In the genomic region with DNA sequence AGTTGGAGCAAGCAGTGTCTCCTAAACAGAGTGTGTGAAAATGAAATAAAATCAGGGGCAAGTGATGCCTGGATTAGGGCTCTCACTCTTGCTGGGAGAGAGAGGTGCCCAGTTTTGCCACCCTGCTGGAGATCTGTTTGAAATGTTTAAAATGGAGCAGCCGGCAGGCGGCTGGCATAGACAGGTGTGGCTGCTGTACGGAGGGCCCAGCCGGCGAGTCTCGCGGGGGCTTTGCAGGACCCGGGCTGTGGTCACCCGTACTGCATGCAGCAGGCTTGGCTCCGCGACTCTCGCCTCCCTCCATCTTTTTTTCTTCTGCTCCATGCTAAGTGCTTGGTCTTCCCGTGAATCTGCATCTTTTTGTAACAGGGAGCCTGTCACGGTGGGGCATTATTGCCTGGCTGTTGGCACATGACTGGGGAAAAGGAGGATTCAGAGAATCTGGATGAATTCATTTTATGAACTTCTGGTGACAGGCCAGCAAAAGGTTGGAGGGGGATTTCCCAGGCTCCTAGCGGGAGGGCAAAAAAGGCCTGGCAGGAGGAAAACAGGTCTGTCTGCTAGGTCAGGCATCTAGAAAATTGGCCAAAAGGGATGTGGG, we compare ENCODE assay signal across 8 cellular contexts. TPM values are rescaled to one million over a fixed set of nuclear protein-coding genes. Genes with fewer than 3 reads are reported as not detected.
DNase-seq lines count a peak whose midpoint lies in the region; ATAC-seq, FAIRE-seq and TF ChIP-seq lines count a peak whose summit lies in the region.

No MANE protein-coding gene starts in this region.

- H3K4me1 ChIP-seq in A549 = peaks cover 21% of the 10 kb centered on the region
- peaks cover 34 to 55% of the 10 kb centered on the region in 2 experiments for H3K4me1 ChIP-seq in HCT116 (ENCODE audit: control insufficient read depth in 1 of 2, insufficient read depth in 2 of 2, low read length in 2 of 2)
- H3K4me1 ChIP-seq in iPS-20b (ENCODE audit: insufficient read depth, low read length) = peaks cover 12% of the 10 kb centered on the region; the same call in 1 of the 2 replicates

- CTCF ChIA-PET in A549 (lab: Yijun Ruan, JAX) (interaction anchor here (1.4 to 9.2 kb wide), 3 partner anchors 28 to 113 kb away, joined by 4 to 252 read pairs (median 92); partner anchors contain the start of gene LDHD), HCT116 (lab: Charles Lee) (interaction anchor here (0.5 kb wide), 1 partner anchor 30 kb away, joined by 6 read pairs; no protein-coding TSS in a partner anchor)

- H2AFZ ChIP-seq in HCT116 (ENCODE audit: low read depth, low read length, poor library complexity, severe bottlenecking) = no peak overlapping the region

- peak in 1 of 2 experiments; percentile 2; a peak in 1 of 6 replicates for ATAC-seq in A549
- ATAC-seq in HCT116 = no peak
- ATAC-seq in activated naive CD8-positive, alpha-beta T cell treated with anti-CD3 and anti-CD28 coated beads, Interleukin-2, amount 50 U/mL, for 24 hours = no peak
- ATAC-seq in stimulated activated effector memory CD8-positive, alpha-beta T cell treated with anti-CD3 and anti-CD28 coated beads, Interleukin-12 subunit alpha, Interleukin-12 subunit beta, amount 100 ng/mL, for 72 hours = no peak

- TF ChIP-seq POLR2A in A549 (IDR thresholded peaks at IDR 0.05; ENCODE audit: low read length) (no peak), HCT116 (IDR thresholded peaks at IDR 0.05; ENCODE audit: borderline replicate concordance, extremely low read depth, insufficient read depth, insufficient read length) (no peak)

- H3K9me3 Mint-ChIP-seq in activated naive CD8-positive, alpha-beta T cell treated with anti-CD3 and anti-CD28 coated beads, Interleukin-2, amount 50 U/mL, for 24 hours = no peaks in the 10 kb centered on the region
- no peaks in the 10 kb centered on the region for H3K9me3 Mint-ChIP-seq in stimulated activated effector memory CD8-positive, alpha-beta T cell treated with anti-CD3 and anti-CD28 coated beads, Interleukin-12 subunit alpha, Interleukin-12 subunit beta, amount 100 ng/mL, for 72 hours

- H3K27ac Mint-ChIP-seq in activated naive CD8-positive, alpha-beta T cell treated with anti-CD3 and anti-CD28 coated beads, Interleukin-2, amount 50 U/mL, for 24 hours = no peak overlapping the region
- H3K27ac Mint-ChIP-seq in stimulated activated effector memory CD8-positive, alpha-beta T cell treated with anti-CD3 and anti-CD28 coated beads, Interleukin-12 subunit alpha, Interleukin-12 subunit beta, amount 100 ng/mL, for 72 hours = peak overlapping the region; percentile 72

- TF ChIP-seq RAD21 in A549 (conservative IDR thresholded peaks at IDR 0.05 in 1 of 2, IDR thresholded peaks at IDR 0.05 in 1 of 2) (no peak), HCT116 (IDR thresholded peaks at IDR 0.05; ENCODE audit: low read depth) (no peak)

- peaks cover 62% of the 10 kb centered on the region for H3K79me2 ChIP-seq in HCT116 (ENCODE audit: insufficient read depth, low read length)

- RAD21 ChIA-PET in HCT116 (lab: Charles Lee; ENCODE audit: low non-redundant PET in 1 of 2, low total read pairs in 2 of 2, uncharacterized antibody in 2 of 2, unreplicated experiment in 2 of 2) = no interaction called here

- H4K20me1 ChIP-seq in HCT116 (ENCODE audit: insufficient read depth) = peaks cover 4% of the 10 kb centered on the region; the same call in 1 of the 2 replicates

- peaks cover 26% of the 10 kb centered on the region for H3K4me1 Mint-ChIP-seq in activated naive CD8-positive, alpha-beta T cell treated with anti-CD3 and anti-CD28 coated beads, Interleukin-2, amount 50 U/mL, for 24 hours
- peaks cover 46% of the 10 kb centered on the region for H3K4me1 Mint-ChIP-seq in stimulated activated effector memory CD8-positive, alpha-beta T cell treated with anti-CD3 and anti-CD28 coated beads, Interleukin-12 subunit alpha, Interleukin-12 subunit beta, amount 100 ng/mL, for 72 hours

- H3K36me3 Mint-ChIP-seq in activated naive CD8-positive, alpha-beta T cell treated with anti-CD3 and anti-CD28 coated beads, Interleukin-2, amount 50 U/mL, for 24 hours (ENCODE audit: low read depth) = no peaks in the 10 kb centered on the region
- peaks cover 17% of the 10 kb centered on the region for H3K36me3 Mint-ChIP-seq in stimulated activated effector memory CD8-positive, alpha-beta T cell treated with anti-CD3 and anti-CD28 coated beads, Interleukin-12 subunit alpha, Interleukin-12 subunit beta, amount 100 ng/mL, for 72 hours

- peak overlapping the region; percentile 79; the same call in 1 of the 2 replicates for H3K9ac ChIP-seq in HCT116 (ENCODE audit: low read length)
- H3K9ac ChIP-seq in iPS-20b (ENCODE audit: low read depth, low read length) = peak overlapping the region; percentile 67; the same call in 1 of the 2 replicates

- H3K27me3 Mint-ChIP-seq in activated naive CD8-positive, alpha-beta T cell treated with anti-CD3 and anti-CD28 coated beads, Interleukin-2, amount 50 U/mL, for 24 hours = peaks cover 23% of the 10 kb centered on the region

- no TSS peak for BruUV-seq in HCT116 (replicated peaks; lab: Mats Ljungman, UMichigan)

- H3K36me3 ChIP-seq in HCT116 (ENCODE audit: control insufficient read depth in 1 of 2, insufficient read depth in 2 of 2, low read length in 2 of 2) = no peaks in the 10 kb centered on the region
- H3K36me3 ChIP-seq in iPS-20b (ENCODE audit: insufficient read depth, low read depth, low read length) = peaks cover 13% of the 10 kb centered on the region; the same call in 1 of the 2 replicates

- H3K4me3 Mint-ChIP-seq in activated naive CD8-positive, alpha-beta T cell treated with anti-CD3 and anti-CD28 coated beads, Interleukin-2, amount 50 U/mL, for 24 hours = peak overlapping the region; percentile 78
- peak overlapping the region; percentile 85 for H3K4me3 Mint-ChIP-seq in stimulated activated effector memory CD8-positive, alpha-beta T cell treated with anti-CD3 and anti-CD28 coated beads, Interleukin-12 subunit alpha, Interleukin-12 subunit beta, amount 100 ng/mL, for 72 hours

- H3K27ac ChIP-seq in A549 (peak overlapping the region in 1 of 2 experiments; percentile 98; a peak in 2 of 6 replicates), HCT116 (ENCODE audit: low read depth, low read length) (no peak overlapping the region), iPS-20b (ENCODE audit: low read length) (no peak overlapping the region)

- H3K4me3 ChIP-seq in A549 (peak overlapping the region; percentile 80), HCT116 (replicated peaks in 1 of 2; ENCODE audit: low read depth in 1 of 2, low read length in 2 of 2) (peak overlapping the region; percentile 70 to 71), iPS-20b (ENCODE audit: low read length) (peak overlapping the region; percentile 92)

- TF ChIP-seq CTCF in A549 (IDR thresholded peaks at IDR 0.05) (no peak), HCT116 (IDR thresholded peaks at IDR 0.05 in 2 of 3, conservative IDR thresholded peaks at IDR 0.05 in 1 of 3; ENCODE audit: borderline replicate concordance in 1 of 3, insufficient read depth in 1 of 3, low read depth in 2 of 3, low read length in 2 of 3) (no peak), GM20000 (IDR thresholded peaks at IDR 0.05; ENCODE audit: extremely low read depth, missing control alignments) (no peak), D721Med (IDR thresholded peaks at IDR 0.05; ENCODE audit: insufficient read depth, missing control alignments) (no peak)

- no peaks in the 10 kb centered on the region for H3K27me3 ChIP-seq in HCT116 (ENCODE audit: insufficient read depth, low read length)
- peaks cover 12% of the 10 kb centered on the region for H3K27me3 ChIP-seq in iPS-20b (ENCODE audit: insufficient read depth, low read length)

- DNase-seq in A549 (ENCODE audit: low read depth in 1 of 2, low spot score in 1 of 2) (no peak), HCT116 (ENCODE audit: low read depth, low spot score) (no peak), GM20000 (ENCODE audit: low spot score) (no peak), D721Med (ENCODE audit: insufficient read length, low spot score) (no peak), SW480 (ENCODE audit: low spot score) (no peak)
- no peak for DNase-seq in activated naive CD8-positive, alpha-beta T cell treated with anti-CD3 and anti-CD28 coated beads, Interleukin-2, amount 50 U/mL, for 24 hours
- DNase-seq in stimulated activated effector memory CD8-positive, alpha-beta T cell treated with anti-CD3 and anti-CD28 coated beads, Interleukin-12 subunit alpha, Interleukin-12 subunit beta, amount 100 ng/mL, for 72 hours (ENCODE audit: low spot score in 2 of 2) = peak in 1 of 2 donors; percentile 55

- no peak for TF ChIP-seq EP300 in A549 (IDR thresholded peaks at IDR 0.05)

- WGBS in A549 (ENCODE audit: missing lambda C conversion rate) = 84% methylated on average over 15 of the region's 15 CpGs

- peak overlapping the region; percentile 69 for H3K4me2 ChIP-seq in A549
- H3K4me2 ChIP-seq in HCT116 (ENCODE audit: low read length) = peak overlapping the region; percentile 90

- H3K9me2 ChIP-seq in HCT116 (ENCODE audit: insufficient read depth) = no peaks in the 10 kb centered on the region

- POLR2A ChIA-PET in A549 (lab: Yijun Ruan, JAX) = no interaction called here
- POLR2A ChIA-PET in HCT116 (lab: Charles Lee) = no interaction called here

- H3K9me3 ChIP-seq in A549 (no peaks in the 10 kb centered on the region), HCT116 (ENCODE audit: control insufficient read depth in 1 of 2, insufficient read depth in 1 of 2, low read depth in 1 of 2, low read length in 2 of 2) (no peaks in the 10 kb centered on the region), iPS-20b (ENCODE audit: insufficient read depth, low read depth, low read length) (no peaks in the 10 kb centered on the region)

- FAIRE-seq in A549 (lab: Jason Lieb, UNC) (no peak), D721Med (lab: Jason Lieb, UNC) (no peak)

- intact Hi-C loops in HCT116 (cut with micrococcal nuclease) = no loop called here

TF ChIP-seq in A549, 52 proteins besides CTCF, POLR2A, EP300 and RAD21 (continues in another document):
- no peak for TF ChIP-seq TP53 (CRISPR knock-in tag; IDR thresholded peaks at IDR 0.05)

TF ChIP-seq in HCT116, 20 proteins besides CTCF, POLR2A, EP300 and RAD21 (continues in another document):
- TF ChIP-seq EGR1 (IDR thresholded peaks at IDR 0.05; ENCODE audit: low read depth) (no peak), CEBPB (IDR thresholded peaks at IDR 0.05; ENCODE audit: low read depth) (no peak)

RNA-seq across cellular contexts. Expression of gene ZNRF1, which starts 1.8 kb away (rescaled TPM):
- polyA plus RNA-seq in A549 (2011; rRNA removed) = 21.4 and 22.6 TPM in 2 replicates
- polyA plus RNA-seq in A549 (2012; cell fraction: cytosol; rRNA removed) = 21.5 and 26.1 TPM in 2 replicates
- 28.3 and 29.3 TPM in 2 replicates for polyA plus RNA-seq in A549 (2012; cell fraction: nucleus; rRNA removed)
- 18.6 to 19.8 TPM (median 19.2 TPM) in 3 replicates for polyA plus RNA-seq in A549 (2017; fragmentation: RNase III; extraction: RNeasy Plus Mini Kit Qiagen cat#74134 plus additional on column Dnase treatment)
- polyA minus RNA-seq in A549 (2011; rRNA and poly(A)+ RNA removed) = 28.1 and 28.2 TPM in 2 replicates
- total RNA-seq in HCT116 (2021; ENCODE audit: unreplicated experiment) = 48.2 TPM
- 33.8 and 38.2 TPM in 2 replicates for polyA plus RNA-seq in HCT116 (2012)

RNA-seq across cellular contexts. Expression of gene WDR59, which starts 15.7 kb away (rescaled TPM):
- polyA plus RNA-seq in A549 (2011; rRNA removed) (52.2 and 57.2 TPM in 2 replicates), A549 (2017; fragmentation: RNase III; extraction: RNeasy Plus Mini Kit Qiagen cat#74134 plus additional on column Dnase treatment) (31.4 to 40.8 TPM (median 33.4 TPM) in 3 replicates)
- 39.5 and 54.7 TPM in 2 replicates for polyA plus RNA-seq in A549 (2012; cell fraction: cytosol; rRNA removed)
- 135 TPM in 2 replicates for polyA plus RNA-seq in A549 (2012; cell fraction: nucleus; rRNA removed)
- polyA minus RNA-seq in A549 (2011; rRNA and poly(A)+ RNA removed) = 67.1 and 87.5 TPM in 2 replicates
- total RNA-seq in HCT116 (2021; ENCODE audit: unreplicated experiment) = 96.9 TPM
- 44.8 and 44.9 TPM in 2 replicates for polyA plus RNA-seq in HCT116 (2012)
